ENCODE assay signal across 22 cellular contexts in genomic region chr6:17130786-17131185, GRCh38. TPM values are rescaled to one million over a fixed set of nuclear protein-coding genes. Genes with fewer than 3 reads are reported as not detected.
"Had no signal": no experiment of that assay in that cellular context is flagged by ENCODE, and none has a peak within 500 bp of the region (broad histone marks: within the 10 kb centered on the region; RNA-seq: fewer than 3 reads in every experiment).

No MANE protein-coding gene starts in this region.

- H3K27ac ChIP-seq: body of pancreas, left lung, tibial artery had no signal

- H3K36me3 ChIP-seq: left lung, tibial artery had no signal

- H3K4me1 ChIP-seq: body of pancreas, left lung, tibial artery had no signal

- DNase-seq: activated CD4-positive, alpha-beta T cell treated with anti-CD3 and anti-CD28 coated beads, Interleukin-2, amount 50 U/mL, for 4 hours; activated effector memory CD4-positive, alpha-beta T cell treated with anti-CD3 and anti-CD28 coated beads, Interleukin-2, amount 50 U/mL, for 16 hours; activated T-cell treated with anti-CD3 and anti-CD28 coated beads, Interleukin-2, amount 50 U/mL, for 72 hours; amygdala; body of pancreas; left lung; nephron progenitor cell; nucleus accumbens; posterior cingulate gyrus; stimulated activated CD4-positive, alpha-beta T cell treated with anti-CD3 and anti-CD28 coated beads, Interleukin-2, amount 100 ng/mL, for 24 hours; stimulated activated naive CD8-positive, alpha-beta T cell treated with anti-CD3 and anti-CD28 coated beads, Interleukin-15, Interleukin-2, amounts not matched to agents 100 U/mL and 50 U/mL, for 24 hours; substantia nigra; tibial artery had no signal

- ATAC-seq: activated naive CD4-positive, alpha-beta T cell treated with anti-CD3 and anti-CD28 coated beads, Interleukin-2, amount 50 U/mL, for 72 hours; activated T-cell treated with anti-CD3 and anti-CD28 coated beads, Interleukin-2, amount 50 U/mL, for 72 hours; body of pancreas; left lung; stimulated activated naive CD8-positive, alpha-beta T cell treated with anti-CD3 and anti-CD28 coated beads, Interleukin-15, Interleukin-2, amounts not matched to agents 100 U/mL and 50 U/mL, for 24 hours had no signal

- H3K9me3 ChIP-seq: body of pancreas had no signal

- H3K4me3 ChIP-seq: body of pancreas, left lung, tibial artery had no signal

- H3K27me3 ChIP-seq: body of pancreas, left lung, tibial artery had no signal

RNA-seq across cellular contexts. Expression of gene STMND1, which starts 28.9 kb away (rescaled TPM):
- total RNA-seq: activated CD8-positive, alpha-beta memory T cell treated with anti-CD3 and anti-CD28 coated beads for 36 hours; activated T-cell treated with anti-CD3 and anti-CD28 coated beads, Interleukin-2, amount 50 U/mL, for 72 hours; cardiac septum; dermis microvascular lymphatic vessel endothelial cell; frontal cortex; kidney epithelial cell; lung microvascular endothelial cell; renal cortical epithelial cell; skeletal muscle tissue had no signal
